ENCODE assay signal across 18 cellular contexts in genomic region chr3:180922242-180922641, GRCh38. TPM values are rescaled to one million over a fixed set of nuclear protein-coding genes. Genes with fewer than 3 reads are reported as not detected.
DNase-seq lines count a peak whose midpoint lies in the region; ATAC-seq, FAIRE-seq and TF ChIP-seq lines count a peak whose summit lies in the region.
"Had no signal": no experiment of that assay in that cellular context is flagged by ENCODE, and none has a peak within 500 bp of the region (broad histone marks: within the 10 kb centered on the region; RNA-seq: fewer than 3 reads in every experiment).

No MANE protein-coding gene starts in this region.

- CTCF ChIA-PET in activated CD8-positive, alpha-beta T cell treated with anti-CD3 and anti-CD28 coated beads for 36 hours (lab: Charles Lee) = no interaction called here
- CTCF ChIA-PET in activated CD8-positive, alpha-beta T cell treated with anti-CD3 and anti-CD28 coated beads, Interleukin-2, amount 10 ng/mL, durations not matched to agents 7 days and 5 days (lab: Charles Lee) = no interaction called here

- H3K4me3 ChIP-seq in gastrocnemius medialis (no peak overlapping the region), smooth muscle cell (no peak overlapping the region)

- H3K4me1 Mint-ChIP-seq in activated CD8-positive, alpha-beta T cell treated with anti-CD3 and anti-CD28 coated beads for 36 hours (ENCODE audit: low read depth) = peaks cover 67% of the 10 kb centered on the region
- H3K4me1 Mint-ChIP-seq in activated CD8-positive, alpha-beta T cell treated with anti-CD3 and anti-CD28 coated beads, Interleukin-2, amount 10 ng/mL, durations not matched to agents 7 days and 5 days (ENCODE audit: low read depth) = peaks cover 26% of the 10 kb centered on the region
- H3K4me1 Mint-ChIP-seq in glutamatergic neuron (ENCODE audit: low read depth, unreplicated experiment) = peaks cover 8% of the 10 kb centered on the region

- H3K9me3 Mint-ChIP-seq in activated CD8-positive, alpha-beta T cell treated with anti-CD3 and anti-CD28 coated beads for 36 hours = no peaks in the 10 kb centered on the region
- no peaks in the 10 kb centered on the region for H3K9me3 Mint-ChIP-seq in activated CD8-positive, alpha-beta T cell treated with anti-CD3 and anti-CD28 coated beads, Interleukin-2, amount 10 ng/mL, durations not matched to agents 7 days and 5 days (ENCODE audit: insufficient read depth)
- H3K9me3 Mint-ChIP-seq in glutamatergic neuron (ENCODE audit: unreplicated experiment) = no peaks in the 10 kb centered on the region

- no peaks in the 10 kb centered on the region for H3K27me3 ChIP-seq in gastrocnemius medialis
- no peaks in the 10 kb centered on the region for H3K27me3 ChIP-seq in smooth muscle cell (ENCODE audit: low read depth)

- H3K27ac Mint-ChIP-seq in activated CD8-positive, alpha-beta T cell treated with anti-CD3 and anti-CD28 coated beads for 36 hours = peak overlapping the region; percentile 36
- H3K27ac Mint-ChIP-seq in activated CD8-positive, alpha-beta T cell treated with anti-CD3 and anti-CD28 coated beads, Interleukin-2, amount 10 ng/mL, durations not matched to agents 7 days and 5 days = no peak overlapping the region
- H3K27ac Mint-ChIP-seq in glutamatergic neuron (ENCODE audit: unreplicated experiment) = peak overlapping the region; percentile 31
- H3K27ac Mint-ChIP-seq: B cell had no signal

- H3K4me1 ChIP-seq in gastrocnemius medialis (peaks cover 77 to 99% of the 10 kb centered on the region in 2 donors), smooth muscle cell (ENCODE audit: low read depth) (no peaks in the 10 kb centered on the region)

- H3K4me3 Mint-ChIP-seq in activated CD8-positive, alpha-beta T cell treated with anti-CD3 and anti-CD28 coated beads for 36 hours = no peak overlapping the region
- no peak overlapping the region for H3K4me3 Mint-ChIP-seq in activated CD8-positive, alpha-beta T cell treated with anti-CD3 and anti-CD28 coated beads, Interleukin-2, amount 10 ng/mL, durations not matched to agents 7 days and 5 days
- H3K4me3 Mint-ChIP-seq in glutamatergic neuron (ENCODE audit: unreplicated experiment) = no peak overlapping the region
- H3K4me3 Mint-ChIP-seq: B cell had no signal

- FAIRE-seq in H54 (lab: Jason Lieb, UNC) = peak; percentile 78
- FAIRE-seq: RCC 7860 had no signal

- no peak overlapping the region for H3K9ac ChIP-seq in smooth muscle cell (ENCODE audit: low read depth)

- intact Hi-C loops in activated CD8-positive, alpha-beta T cell treated with anti-CD3 and anti-CD28 coated beads for 36 hours (cut with micrococcal nuclease) = no loop called here
- intact Hi-C loops in gastrocnemius medialis (cut with DNase I; ENCODE audit: low total_unique reads) = no loop called here

- POLR2A ChIA-PET in activated CD8-positive, alpha-beta T cell treated with anti-CD3 and anti-CD28 coated beads for 36 hours (lab: Charles Lee) = interaction anchor here (0.6 kb wide), 1 partner anchor 1134 kb away, joined by 3 read pairs; no protein-coding TSS in a partner anchor
- POLR2A ChIA-PET in activated CD8-positive, alpha-beta T cell treated with anti-CD3 and anti-CD28 coated beads, Interleukin-2, amount 10 ng/mL, durations not matched to agents 7 days and 5 days (lab: Charles Lee) = no interaction called here

- no peak for ATAC-seq in activated CD8-positive, alpha-beta T cell treated with anti-CD3 and anti-CD28 coated beads for 36 hours
- no peak for ATAC-seq in activated CD8-positive, alpha-beta T cell treated with anti-CD3 and anti-CD28 coated beads, Interleukin-2, amount 10 ng/mL, durations not matched to agents 7 days and 5 days
- ATAC-seq in gastrocnemius medialis (no peak), HG03095 (IDR thresholded peaks at IDR 0.05; ENCODE audit: unreplicated experiment) (no peak)
- ATAC-seq: HCT116, Right ventricle myocardium inferior had no signal

- H4K20me1 ChIP-seq in smooth muscle cell (ENCODE audit: low read depth) = peaks cover 100% of the 10 kb centered on the region

- DNase-seq in activated CD8-positive, alpha-beta T cell treated with anti-CD3 and anti-CD28 coated beads for 36 hours = no peak
- DNase-seq in activated CD8-positive, alpha-beta T cell treated with anti-CD3 and anti-CD28 coated beads, Interleukin-2, amount 10 ng/mL, durations not matched to agents 7 days and 5 days = no peak
- DNase-seq in H54 (ENCODE audit: insufficient read length, low spot score) (no peak), glutamatergic neuron (no peak), gastrocnemius medialis (no peak), smooth muscle cell (lab: John Stamatoyannopoulos, UW; ENCODE audit: unreplicated experiment) (no peak), Ammon's horn (ENCODE audit: low spot score) (no peak)
- DNase-seq: 8988T, GF-D8, NCI-H1105, NCI-H1694, NCI-H2081 treated with DMSO at 0.1 percent for 48 hours, NCI-H446 treated with DMSO at 0.1 percent for 48 hours had no signal

- peak overlapping the region in 3 of 4 donors; percentile 14 to 53 (median 35) for H3K27ac ChIP-seq in gastrocnemius medialis
- no peak overlapping the region for H3K27ac ChIP-seq in smooth muscle cell (ENCODE audit: low read depth)

- in situ Hi-C loops in gastrocnemius medialis (cut with MboI; ENCODE audit: low sequenced_read_pairs in 4 of 4) = no loop called here

- H3K79me2 ChIP-seq in smooth muscle cell (ENCODE audit: low read depth) = peaks cover 100% of the 10 kb centered on the region

- H3K9me3 ChIP-seq in gastrocnemius medialis = no peaks in the 10 kb centered on the region
- H3K9me3 ChIP-seq in smooth muscle cell (replicated peaks; ENCODE audit: low read depth) = no peaks in the 10 kb centered on the region

- no peak for TF ChIP-seq POLR2A in H54 (IDR thresholded peaks at IDR 0.05; ENCODE audit: low read depth, low read length)
- TF ChIP-seq POLR2A in gastrocnemius medialis (IDR thresholded peaks at IDR 0.05) = no peak

- no peak overlapping the region for H3K4me2 ChIP-seq in smooth muscle cell

- H3K36me3 Mint-ChIP-seq in activated CD8-positive, alpha-beta T cell treated with anti-CD3 and anti-CD28 coated beads for 36 hours (ENCODE audit: low read depth) = peaks cover 50% of the 10 kb centered on the region
- peaks cover 29% of the 10 kb centered on the region for H3K36me3 Mint-ChIP-seq in activated CD8-positive, alpha-beta T cell treated with anti-CD3 and anti-CD28 coated beads, Interleukin-2, amount 10 ng/mL, durations not matched to agents 7 days and 5 days (ENCODE audit: low read depth)
- H3K36me3 Mint-ChIP-seq in glutamatergic neuron (ENCODE audit: unreplicated experiment) = no peaks in the 10 kb centered on the region

- H2AFZ ChIP-seq in smooth muscle cell (ENCODE audit: low read depth) = no peak overlapping the region

- H3K36me3 ChIP-seq in gastrocnemius medialis (no peaks in the 10 kb centered on the region), smooth muscle cell (ENCODE audit: low read depth) (no peaks in the 10 kb centered on the region)

- no peaks in the 10 kb centered on the region for H3K27me3 Mint-ChIP-seq in activated CD8-positive, alpha-beta T cell treated with anti-CD3 and anti-CD28 coated beads for 36 hours
- H3K27me3 Mint-ChIP-seq in activated CD8-positive, alpha-beta T cell treated with anti-CD3 and anti-CD28 coated beads, Interleukin-2, amount 10 ng/mL, durations not matched to agents 7 days and 5 days (ENCODE audit: low read depth) = no peaks in the 10 kb centered on the region
- H3K27me3 Mint-ChIP-seq in glutamatergic neuron (ENCODE audit: unreplicated experiment) = peaks cover 2% of the 10 kb centered on the region
- H3K27me3 Mint-ChIP-seq: B cell had no signal

- no peak for TF ChIP-seq CTCF in activated CD8-positive, alpha-beta T cell treated with anti-CD3 and anti-CD28 coated beads for 36 hours (IDR thresholded peaks at IDR 0.05)
- no peak for TF ChIP-seq CTCF in glutamatergic neuron (IDR thresholded peaks at IDR 0.05; ENCODE audit: partially characterized antibody, unreplicated experiment)
- TF ChIP-seq CTCF in gastrocnemius medialis (IDR thresholded peaks at IDR 0.05 in 4 of 5, conservative IDR thresholded peaks at IDR 0.05 in 1 of 5) = no peak
- TF ChIP-seq CTCF in smooth muscle cell (IDR thresholded peaks at IDR 0.05; ENCODE audit: borderline replicate concordance, insufficient read depth, poor library complexity, severe bottlenecking) = no peak

- no peaks in the 10 kb centered on the region for H3F3A ChIP-seq in smooth muscle cell (ENCODE audit: low read depth)

RNA-seq across cellular contexts. Expression of gene FXR1, which starts 9.8 kb away (rescaled TPM):
- 100 to 1,000 TPM; 169 to 174 TPM for total RNA-seq in activated CD8-positive, alpha-beta T cell treated with anti-CD3 and anti-CD28 coated beads for 36 hours
- total RNA-seq in activated CD8-positive, alpha-beta T cell treated with anti-CD3 and anti-CD28 coated beads, Interleukin-2, amount 10 ng/mL, durations not matched to agents 7 days and 5 days = 100 to 1,000 TPM; 120 to 134 TPM
- total RNA-seq in glutamatergic neuron (ENCODE audit: unreplicated experiment) = 189 TPM
- total RNA-seq in gastrocnemius medialis = 100 to 1,000 TPM; 547 to 578 (median 571) TPM
- 130 and 151 TPM in 2 replicates for total RNA-seq in smooth muscle cell
- polyA plus RNA-seq in smooth muscle cell = 51.0 and 62.6 TPM in 2 replicates
